8 cellular contexts compared by ENCODE assay signal in the genomic region with DNA sequence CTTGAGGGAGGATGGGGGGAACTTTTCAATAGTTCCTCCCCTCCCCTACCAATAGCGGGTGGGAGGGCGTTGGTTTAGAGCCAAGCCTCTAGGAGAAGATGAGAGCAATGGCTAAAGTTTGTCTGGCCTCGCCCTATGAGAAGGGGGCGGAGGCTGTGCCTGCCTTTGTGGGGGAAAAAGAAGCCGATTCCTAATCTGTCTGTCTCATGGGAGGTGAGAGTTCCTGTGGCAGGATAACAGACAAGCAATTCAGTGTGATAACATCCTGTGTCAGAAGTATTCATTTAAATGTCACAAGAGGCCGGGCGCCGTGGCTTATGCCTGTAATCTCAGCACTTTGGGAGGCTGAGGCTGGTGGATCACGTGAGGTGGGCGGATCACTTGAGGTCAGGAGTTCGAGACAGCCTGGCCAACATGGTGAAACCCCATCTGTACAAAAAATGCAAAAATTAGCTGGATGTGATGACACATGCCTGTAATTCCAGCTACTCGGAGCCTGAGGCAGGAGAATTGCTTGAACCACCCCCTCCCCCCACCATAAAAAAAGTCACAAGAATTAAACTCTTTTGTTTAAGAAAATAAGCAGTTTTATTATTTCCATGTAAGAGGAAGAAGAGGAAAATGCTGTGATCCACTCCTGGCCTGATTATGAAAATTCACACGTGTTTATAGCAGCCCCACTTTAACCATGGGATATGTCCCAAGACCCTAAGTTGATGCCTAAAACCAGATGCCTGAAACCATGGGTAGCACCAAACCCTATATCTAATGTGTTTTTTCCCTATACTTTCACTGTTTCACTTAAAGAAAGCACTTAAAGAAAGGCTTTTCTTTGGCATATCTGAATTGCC. TPM values are rescaled to one million over a fixed set of nuclear protein-coding genes. Genes with fewer than 3 reads are reported as not detected.
A peak's percentile ranks its signal among the peaks of the same experiment; 100 is the strongest.
DNase-seq lines count a peak whose midpoint lies in the region; ATAC-seq and TF ChIP-seq lines count a peak whose summit lies in the region.

No MANE protein-coding gene starts in this region.

- peak overlapping the region; percentile 77 for H3K4me2 ChIP-seq in DND-41 (ENCODE audit: insufficient read depth, low read length)

- H3K36me3 ChIP-seq in DND-41 (ENCODE audit: insufficient read depth, low read length) (no peaks in the 10 kb centered on the region), vagina (peaks cover 0 to 5% of the 10 kb centered on the region in 2 donors)

- ATAC-seq in DND-41 (ENCODE audit: insufficient read depth, low read depth) (peak; percentile 60), HG02571 (IDR thresholded peaks at IDR 0.05; ENCODE audit: unreplicated experiment) (peak; percentile 53), Right ventricle myocardium superior (ENCODE audit: poor library complexity) (peak; percentile 12)

- peaks cover 15% of the 10 kb centered on the region; the same call in 1 of the 2 replicates for H4K20me1 ChIP-seq in DND-41 (ENCODE audit: insufficient read depth, low read length)

- H3K9ac ChIP-seq in DND-41 (ENCODE audit: low read depth, low read length): peak overlapping the region; percentile 74

- peak overlapping the region; percentile 78 for H3K27ac ChIP-seq in DND-41 (ENCODE audit: low read length)
- peak overlapping the region; percentile 99 for H3K27ac ChIP-seq in vagina

- H3K27me3 ChIP-seq in DND-41 (ENCODE audit: insufficient read depth, low read length, poor library complexity) (peaks cover 15% of the 10 kb centered on the region), vagina (no peaks in the 10 kb centered on the region)

- H3K4me1 ChIP-seq in DND-41 (ENCODE audit: insufficient read depth, low read length) (peaks cover 51% of the 10 kb centered on the region), vagina (peaks cover 46% of the 10 kb centered on the region)

- H3K9me3 ChIP-seq in DND-41 (ENCODE audit: insufficient read depth, low read length, severe bottlenecking): no peaks in the 10 kb centered on the region
- no peaks in the 10 kb centered on the region for H3K9me3 ChIP-seq in vagina

- intact Hi-C loops in Right ventricle myocardium superior (cut with DNase I): no loop called here
- intact Hi-C loops in vagina (cut with DNase I): no loop called here

- peaks cover 25% of the 10 kb centered on the region for H3K79me2 ChIP-seq in DND-41 (ENCODE audit: insufficient read depth, low read length)

- DNase-seq in DND-41: peak; percentile 82
- peak; percentile 98 for DNase-seq in RKO (ENCODE audit: low spot score)
- peak; percentile 40 for DNase-seq in activated gamma-delta T cell (lab: John Stamatoyannopoulos, UW)
- peak; percentile 85 for DNase-seq in Right ventricle myocardium superior
- DNase-seq in retina: peak; percentile 34
- peak in 1 of 2 donors; percentile 94 for DNase-seq in vagina (ENCODE audit: extremely low spot score in 2 of 2)
- no peak for DNase-seq in DMS114 treated with DMSO at 0.1 percent for 48 hours (lab: John Stamatoyannopoulos, UW; ENCODE audit: unreplicated experiment)

- H3K4me3 ChIP-seq in DND-41 (ENCODE audit: low read depth in 1 of 2, low read length in 2 of 2) (peak overlapping the region in 1 of 2 experiments; percentile 65; a peak in 2 of 4 replicates), vagina (peak overlapping the region; percentile 82 to 90)

- TF ChIP-seq CTCF in DND-41 (IDR thresholded peaks at IDR 0.05; ENCODE audit: borderline replicate concordance, extremely low read depth, low read length, poor library complexity, severe bottlenecking) (no peak), vagina (IDR thresholded peaks at IDR 0.05) (no peak)

- no peak overlapping the region for H2AFZ ChIP-seq in DND-41 (ENCODE audit: low read depth, low read length)

- TF ChIP-seq POLR2A in vagina (IDR thresholded peaks at IDR 0.05): no peak

RNA-seq across cellular contexts. Expression of a gene that starts 1.7 kb away (rescaled TPM):
- total RNA-seq in Right ventricle myocardium superior: 11.4 TPM
- total RNA-seq in vagina: 27.7 TPM

RNA-seq across cellular contexts. Expression of a gene that starts 50.4 kb away (rescaled TPM):
- total RNA-seq in Right ventricle myocardium superior (not detected), vagina (not detected)
